In genomic region chr7:46754135-46754730, GRCh38 we compare ENCODE assay signal across 13 cellular contexts.
DNase-seq lines count a peak whose midpoint lies in the region; ATAC-seq, FAIRE-seq and TF ChIP-seq lines count a peak whose summit lies in the region.
"Had no signal": no experiment of that assay in that cellular context is flagged by ENCODE, and none has a peak within 500 bp of the region (broad histone marks: within the 10 kb centered on the region; RNA-seq: fewer than 3 reads in every experiment).

No MANE protein-coding gene starts in this region.

- intact Hi-C loops in transverse colon (cut with DNase I; ENCODE audit: low total_unique reads): no loop called here
- intact Hi-C loops in thyroid gland (cut with DNase I): no loop called here

- H4K20me1 ChIP-seq in Karpas-422 (ENCODE audit: insufficient read depth, low read depth, low read length): no peaks in the 10 kb centered on the region

- H3K9ac ChIP-seq in Karpas-422 (ENCODE audit: low read length): no peak overlapping the region

- no peaks in the 10 kb centered on the region for H3K9me3 ChIP-seq in transverse colon
- no peaks in the 10 kb centered on the region for H3K9me3 ChIP-seq in Karpas-422 (ENCODE audit: low read length)
- no peaks in the 10 kb centered on the region for H3K9me3 ChIP-seq in thyroid gland

- no peaks in the 10 kb centered on the region for H3K9me2 ChIP-seq in Karpas-422 (replicated peaks; ENCODE audit: insufficient read depth, low read length)

- WGBS in transverse colon (ENCODE audit: low coverage in 1 of 2), 2 donors: 80 to 88% methylated on average over 1 to 2 of the region's 2 CpGs
- 86 to 93% methylated on average over 2 of the region's 2 CpGs for WGBS in thyroid gland, 2 donors

- TF ChIP-seq POLR2A in transverse colon (IDR thresholded peaks at IDR 0.05) (no peak), thyroid gland (IDR thresholded peaks at IDR 0.05) (no peak)

- H3K27ac ChIP-seq in transverse colon (peak overlapping the region in 3 of 4 donors; percentile 33 to 54 (median 51)), Karpas-422 (ENCODE audit: low read length) (no peak overlapping the region), thyroid gland (no peak overlapping the region)
- H3K27ac ChIP-seq: cardiac muscle cell had no signal

- no peak overlapping the region for H3K4me3 ChIP-seq in bronchial epithelial cell (ENCODE audit: low read depth, low read length)
- no peak overlapping the region for H3K4me3 ChIP-seq in transverse colon
- no peak overlapping the region for H3K4me3 ChIP-seq in Karpas-422 (ENCODE audit: low read length)
- no peak overlapping the region for H3K4me3 ChIP-seq in thyroid gland (replicated peaks in 1 of 3)
- H3K4me3 ChIP-seq: cardiac muscle cell had no signal

- H3K4me1 ChIP-seq in transverse colon (peaks cover 0 to 10% (median 0%) of the 10 kb centered on the region in 4 donors), Karpas-422 (ENCODE audit: low read length) (no peaks in the 10 kb centered on the region), thyroid gland (no peaks in the 10 kb centered on the region)

- H3K36me3 ChIP-seq in bronchial epithelial cell (ENCODE audit: control insufficient read depth, insufficient read depth, low read length) (no peaks in the 10 kb centered on the region), transverse colon (no peaks in the 10 kb centered on the region), Karpas-422 (ENCODE audit: insufficient read depth, low read length) (no peaks in the 10 kb centered on the region), thyroid gland (no peaks in the 10 kb centered on the region)
- H3K36me3 ChIP-seq: cardiac muscle cell had no signal

- no peak for ATAC-seq in HG02610 (IDR thresholded peaks at IDR 0.05; ENCODE audit: unreplicated experiment)
- ATAC-seq: activated T-cell treated with anti-CD3 and anti-CD28 coated beads, Interleukin-2, amount 50 U/mL, for 4 hours had no signal

- H2AFZ ChIP-seq in Karpas-422 (ENCODE audit: low read length): no peak overlapping the region

- no peak overlapping the region for H3K4me2 ChIP-seq in Karpas-422 (ENCODE audit: low read depth, low read length, poor library complexity, severe bottlenecking)

- TF ChIP-seq CTCF in bronchial epithelial cell (IDR thresholded peaks at IDR 0.05; ENCODE audit: insufficient read depth, low read length, severe bottlenecking) (no peak), transverse colon (IDR thresholded peaks at IDR 0.05) (no peak), thyroid gland (IDR thresholded peaks at IDR 0.05) (no peak)

- DNase-seq in M059J (ENCODE audit: low read depth) (peak; percentile 97), bronchial epithelial cell (ENCODE audit: low read depth) (peak; percentile 89), kidney tubule cell (ENCODE audit: low spot score) (peak; percentile 27), transverse colon (no peak), Karpas-422 (no peak), inferior parietal cortex (ENCODE audit: extremely low spot score) (no peak), thyroid gland (no peak)
- DNase-seq: activated T-cell treated with anti-CD3 and anti-CD28 coated beads, Interleukin-2, amount 50 U/mL, for 4 hours; left cardiac atrium; MM.1S; SIG-M5 had no signal

- H3K79me2 ChIP-seq in Karpas-422 (ENCODE audit: low read length): no peaks in the 10 kb centered on the region

- in situ Hi-C loops in transverse colon (cut with MboI; ENCODE audit: low pct_ligation_motif_present in 1 of 4, low pct_unique_long_range_greater_than_20kb in 1 of 4, low sequenced_read_pairs in 3 of 4): no loop called here

- TF ChIP-seq EP300 in transverse colon (IDR thresholded peaks at IDR 0.05; ENCODE audit: low read depth): no peak

- FAIRE-seq in bronchial epithelial cell (lab: Jason Lieb, UNC): peak; percentile 32

- H3K27me3 ChIP-seq in bronchial epithelial cell (ENCODE audit: control insufficient read depth, insufficient read depth, low read length): no peaks in the 10 kb centered on the region
- no peaks in the 10 kb centered on the region for H3K27me3 ChIP-seq in transverse colon
- H3K27me3 ChIP-seq in Karpas-422 (ENCODE audit: low read length): no peaks in the 10 kb centered on the region
- H3K27me3 ChIP-seq in thyroid gland: no peaks in the 10 kb centered on the region
- H3K27me3 ChIP-seq: cardiac muscle cell had no signal

Comparison
In these comparisons a context has a peak if more than half of its experiments do, and no peak if none do; other contexts are left out.
1. DNase-seq: peak in M059J (single experiment), bronchial epithelial cell (single experiment) and kidney tubule cell (single experiment); none in transverse colon (single experiment), Karpas-422 (single experiment), inferior parietal cortex (single experiment) and thyroid gland (0 of 2).
2. H3K27ac ChIP-seq: peak in transverse colon (3 of 4); none in Karpas-422 (single experiment) and thyroid gland (0 of 3).